14 cellular contexts compared by ENCODE assay signal in genomic region chr6:131208787-131209186, GRCh38.
"Had no signal": no experiment of that assay in that cellular context is flagged by ENCODE, and none has a peak within 500 bp of the region (broad histone marks: within the 10 kb centered on the region; RNA-seq: fewer than 3 reads in every experiment).

No MANE protein-coding gene starts in this region.

- H3K36me3 ChIP-seq: brain microvascular endothelial cell, left ventricle myocardium inferior, thyroid gland had no signal

- H3K27ac Mint-ChIP-seq: activated T-helper 1 cell treated with anti-CD3 and anti-CD28 coated beads, Interleukin-12 subunit alpha, Interleukin-12 subunit beta, Interleukin-2, Interleukin-4 antibody, amounts not matched to agents 30 ng/mL and 10 ng/mL and 1 ng/mL, durations not matched to agents 14 hours and 24 hours and 36 hours; stimulated activated memory B cell treated with anti-CD40 and anti-IgM and Interleukin-4, amounts not matched to agents 10 μg/mL and 1 μg/mL and 100 μg/mL, for 72 hours had no signal

- DNase-seq: activated CD8-positive, alpha-beta memory T cell treated with anti-CD3 and anti-CD28 coated beads, Interleukin-2, amount 50 U/mL, for 48 hours; activated naive CD4-positive, alpha-beta T cell treated with Interleukin-2 at 50 U/mL for 16 hours; brain microvascular endothelial cell; cortex of kidney; effector CD4-positive, alpha-beta T cell; foreskin fibroblast; glutamatergic neuron; hypothalamus; left ventricle myocardium inferior; T-helper 9 cell; thyroid gland had no signal

- ATAC-seq: natural killer cell treated with Interleukin-12 subunit alpha and Interleukin-12 subunit beta and Interleukin-15 and Interleukin-18, amount 100 ng/mL, for 72 hours; stimulated activated memory B cell treated with anti-CD40 and anti-IgM and Interleukin-4, amounts not matched to agents 10 μg/mL and 1 μg/mL and 100 μg/mL, for 72 hours had no signal

- H3K27me3 Mint-ChIP-seq: natural killer cell treated with Interleukin-12 subunit alpha and Interleukin-12 subunit beta and Interleukin-15 and Interleukin-18, amount 100 ng/mL, for 72 hours; stimulated activated memory B cell treated with anti-CD40 and anti-IgM and Interleukin-4, amounts not matched to agents 10 μg/mL and 1 μg/mL and 100 μg/mL, for 72 hours had no signal

- H3K36me3 Mint-ChIP-seq: natural killer cell treated with Interleukin-12 subunit alpha and Interleukin-12 subunit beta and Interleukin-15 and Interleukin-18, amount 100 ng/mL, for 72 hours had no signal

- H3K27ac ChIP-seq: brain microvascular endothelial cell, left ventricle myocardium inferior, thyroid gland had no signal

- H3K9me3 ChIP-seq: left ventricle myocardium inferior, thyroid gland had no signal

- H3K9me3 Mint-ChIP-seq: activated T-helper 1 cell treated with anti-CD3 and anti-CD28 coated beads, Interleukin-12 subunit alpha, Interleukin-12 subunit beta, Interleukin-2, Interleukin-4 antibody, amounts not matched to agents 30 ng/mL and 10 ng/mL and 1 ng/mL, durations not matched to agents 14 hours and 24 hours and 36 hours; natural killer cell treated with Interleukin-12 subunit alpha and Interleukin-12 subunit beta and Interleukin-15 and Interleukin-18, amount 100 ng/mL, for 72 hours; stimulated activated memory B cell treated with anti-CD40 and anti-IgM and Interleukin-4, amounts not matched to agents 10 μg/mL and 1 μg/mL and 100 μg/mL, for 72 hours had no signal

- H3K4me3 ChIP-seq: left ventricle myocardium inferior, thyroid gland had no signal

- H3K27me3 ChIP-seq: brain microvascular endothelial cell, thyroid gland had no signal

- H3K4me3 Mint-ChIP-seq: activated T-helper 1 cell treated with anti-CD3 and anti-CD28 coated beads, Interleukin-12 subunit alpha, Interleukin-12 subunit beta, Interleukin-2, Interleukin-4 antibody, amounts not matched to agents 30 ng/mL and 10 ng/mL and 1 ng/mL, durations not matched to agents 14 hours and 24 hours and 36 hours; natural killer cell treated with Interleukin-12 subunit alpha and Interleukin-12 subunit beta and Interleukin-15 and Interleukin-18, amount 100 ng/mL, for 72 hours; stimulated activated memory B cell treated with anti-CD40 and anti-IgM and Interleukin-4, amounts not matched to agents 10 μg/mL and 1 μg/mL and 100 μg/mL, for 72 hours had no signal
